9 cellular contexts compared by ENCODE assay signal in the genomic region with DNA sequence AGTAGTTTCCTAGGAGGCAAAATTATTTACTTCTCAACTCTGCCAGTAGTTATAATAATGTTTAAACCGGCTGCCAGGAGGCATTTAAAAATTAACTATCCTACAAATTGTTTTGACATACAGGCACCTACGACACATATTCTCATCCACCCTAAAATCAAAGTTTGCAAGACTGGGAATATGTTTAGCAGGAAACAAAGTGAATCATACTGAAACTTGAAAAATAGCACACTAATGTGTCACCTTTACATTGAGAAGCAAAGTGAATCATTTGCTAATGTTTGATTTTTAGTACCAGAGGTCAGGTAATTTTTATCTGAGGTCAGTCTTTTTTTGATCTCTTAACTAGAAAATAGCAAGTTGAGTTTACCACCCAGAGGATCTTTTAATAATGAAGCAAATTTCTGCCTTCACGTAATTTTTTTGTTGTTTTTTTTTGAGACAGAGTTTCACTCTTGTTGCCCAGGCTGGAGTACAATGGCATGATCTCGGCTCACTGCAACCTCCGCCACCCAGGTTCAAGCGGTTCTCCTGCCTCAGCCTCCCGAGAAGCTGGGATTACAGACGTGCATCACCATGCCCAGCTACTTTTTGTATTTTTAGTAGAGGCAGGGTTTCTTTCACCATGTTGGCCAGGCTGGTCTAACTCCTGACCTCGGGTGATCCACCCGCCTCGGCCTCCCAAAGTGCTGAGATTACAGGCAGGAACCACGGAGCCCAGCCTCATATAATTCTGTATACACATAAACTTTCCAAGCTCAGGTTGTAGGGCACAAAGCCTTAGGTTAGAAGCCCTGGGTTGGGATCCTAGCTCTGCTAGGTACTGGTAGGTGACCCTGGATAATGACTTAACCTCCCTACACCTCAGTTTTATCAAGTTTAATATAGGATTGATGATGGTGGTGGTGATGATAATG.
DNase-seq lines count a peak whose midpoint lies in the region; ATAC-seq lines count a peak whose summit lies in the region.
"Had no signal": no experiment of that assay in that cellular context is flagged by ENCODE, and none has a peak within 500 bp of the region (broad histone marks: within the 10 kb centered on the region; RNA-seq: fewer than 3 reads in every experiment).

No MANE protein-coding gene starts in this region.

- POLR2A ChIA-PET in naive thymus-derived CD8-positive, alpha-beta T cell (lab: Charles Lee), result no interaction called here

- H3K36me3 Mint-ChIP-seq in naive thymus-derived CD8-positive, alpha-beta T cell, result peaks cover 0 to 4% (median 0%) of the 10 kb centered on the region in 3 donors

- DNase-seq in SW 1271 (lab: John Stamatoyannopoulos, UW) (peak; percentile 59 to 90), lung microvascular endothelial cell (ENCODE audit: low read depth in 2 of 2) (peak; percentile 52 to 86), HK-2 (ENCODE audit: unreplicated experiment) (no peak)
- no peak for DNase-seq in stimulated activated CD4-positive, alpha-beta T cell treated with anti-CD3 and anti-CD28 coated beads, Interleukin-2, amount 100 ng/mL, for 48 hours
- no peak for DNase-seq in naive thymus-derived CD8-positive, alpha-beta T cell
- no peak for DNase-seq in stimulated activated CD4-positive, alpha-beta T cell treated with anti-CD3 and anti-CD28 coated beads, Interleukin-4, amount 100 ng/mL, for 24 hours
- DNase-seq: NCI-H526 had no signal

- ATAC-seq in GM18508 (IDR thresholded peaks at IDR 0.05; ENCODE audit: insufficient read depth, unreplicated experiment), result peak; percentile 53
- peak; percentile 53 for ATAC-seq in HG02798 (IDR thresholded peaks at IDR 0.05; ENCODE audit: poor library complexity, unreplicated experiment)
- no peak for ATAC-seq in naive thymus-derived CD8-positive, alpha-beta T cell

- peaks cover 0 to 11% (median 0%) of the 10 kb centered on the region in 4 donors for H3K4me1 Mint-ChIP-seq in naive thymus-derived CD8-positive, alpha-beta T cell

- H3K4me3 Mint-ChIP-seq in naive thymus-derived CD8-positive, alpha-beta T cell, result no peak overlapping the region

- H3K27ac Mint-ChIP-seq in naive thymus-derived CD8-positive, alpha-beta T cell, result no peak overlapping the region

- H3K9me3 Mint-ChIP-seq in naive thymus-derived CD8-positive, alpha-beta T cell, result peaks cover 0 to 9% (median 0%) of the 10 kb centered on the region in 9 donors

- H3K27me3 Mint-ChIP-seq in naive thymus-derived CD8-positive, alpha-beta T cell, result peaks cover 0 to 10% (median 4%) of the 10 kb centered on the region in 5 donors

Comparison
In these comparisons a context has a peak if more than half of its experiments do, and no peak if none do; other contexts are left out.
1. ATAC-seq: peak in GM18508 (single experiment) and HG02798 (single experiment); none in naive thymus-derived CD8-positive, alpha-beta T cell (0 of 2).
2. DNase-seq: peak in SW 1271 (2 of 2) and lung microvascular endothelial cell (2 of 2); none in stimulated activated CD4-positive, alpha-beta T cell treated with anti-CD3 and anti-CD28 coated beads, Interleukin-2, amount 100 ng/mL, for 48 hours (0 of 2), naive thymus-derived CD8-positive, alpha-beta T cell (0 of 10), stimulated activated CD4-positive, alpha-beta T cell treated with anti-CD3 and anti-CD28 coated beads, Interleukin-4, amount 100 ng/mL, for 24 hours (single experiment) and HK-2 (single experiment).